In genomic region chr1:160774886-160775719, GRCh38 we compare ENCODE assay signal across 17 cellular contexts. TPM values are rescaled to one million over a fixed set of nuclear protein-coding genes. Genes with fewer than 3 reads are reported as not detected.
A peak's percentile ranks its signal among the peaks of the same experiment; 100 is the strongest.
DNase-seq lines count a peak whose midpoint lies in the region; ATAC-seq, FAIRE-seq and TF ChIP-seq lines count a peak whose summit lies in the region.
"Had no signal": no experiment of that assay in that cellular context is flagged by ENCODE, and none has a peak within 500 bp of the region (broad histone marks: within the 10 kb centered on the region; RNA-seq: fewer than 3 reads in every experiment).

No MANE protein-coding gene starts in this region.

- TF ChIP-seq POLR2A in thyroid gland (IDR thresholded peaks at IDR 0.05): no peak

- H3K4me3 ChIP-seq in OCI-LY3 (ENCODE audit: low read length): no peak overlapping the region
- H3K4me3 ChIP-seq in bronchial epithelial cell (ENCODE audit: low read depth, low read length): no peak overlapping the region
- H3K4me3 ChIP-seq in thyroid gland (replicated peaks in 1 of 3): no peak overlapping the region
- H3K4me3 ChIP-seq: MG63, SJCRH30 had no signal

- H3K27me3 Mint-ChIP-seq in activated naive CD4-positive, alpha-beta T cell treated with anti-CD3 and anti-CD28 coated beads, Interleukin-2, amount 50 U/mL, for 24 hours: no peaks in the 10 kb centered on the region
- H3K27me3 Mint-ChIP-seq: activated naive CD4-positive, alpha-beta T cell treated with anti-CD3 and anti-CD28 coated beads, Interleukin-2, amount 10 ng/mL, durations not matched to agents 7 days and 5 days had no signal

- H3K36me3 Mint-ChIP-seq in activated naive CD4-positive, alpha-beta T cell treated with anti-CD3 and anti-CD28 coated beads, Interleukin-2, amount 50 U/mL, for 24 hours: peaks cover 4% of the 10 kb centered on the region
- H3K36me3 Mint-ChIP-seq: activated naive CD4-positive, alpha-beta T cell treated with anti-CD3 and anti-CD28 coated beads, Interleukin-2, amount 10 ng/mL, durations not matched to agents 7 days and 5 days had no signal

- no peak overlapping the region for H2AFZ ChIP-seq in OCI-LY3 (ENCODE audit: low read depth, low read length)

- H3K27ac ChIP-seq in OCI-LY3 (ENCODE audit: low read length) (no peak overlapping the region), thyroid gland (no peak overlapping the region)
- H3K27ac ChIP-seq: SJCRH30 had no signal

- TF ChIP-seq CTCF in OCI-LY3 (IDR thresholded peaks at IDR 0.05; ENCODE audit: low read depth, low read length): no peak
- no peak for TF ChIP-seq CTCF in bronchial epithelial cell (IDR thresholded peaks at IDR 0.05; ENCODE audit: insufficient read depth, low read length, severe bottlenecking)
- no peak for TF ChIP-seq CTCF in thyroid gland (IDR thresholded peaks at IDR 0.05)

- peaks cover 59% of the 10 kb centered on the region for H3K4me1 Mint-ChIP-seq in activated naive CD4-positive, alpha-beta T cell treated with anti-CD3 and anti-CD28 coated beads, Interleukin-2, amount 50 U/mL, for 24 hours

- WGBS in thyroid gland, 2 donors: 7 to 29% methylated on average over 1 to 2 of the region's 2 CpGs

- peak overlapping the region; percentile 92 for H3K27ac Mint-ChIP-seq in activated naive CD4-positive, alpha-beta T cell treated with anti-CD3 and anti-CD28 coated beads, Interleukin-2, amount 50 U/mL, for 24 hours
- H3K27ac Mint-ChIP-seq: activated naive CD4-positive, alpha-beta T cell treated with anti-CD3 and anti-CD28 coated beads, Interleukin-2, amount 10 ng/mL, durations not matched to agents 7 days and 5 days had no signal

- no peak for ATAC-seq in HG02938 (IDR thresholded peaks at IDR 0.05; ENCODE audit: unreplicated experiment)

- peaks cover 7% of the 10 kb centered on the region for H3K9me3 Mint-ChIP-seq in activated naive CD4-positive, alpha-beta T cell treated with anti-CD3 and anti-CD28 coated beads, Interleukin-2, amount 50 U/mL, for 24 hours
- H3K9me3 Mint-ChIP-seq: activated naive CD4-positive, alpha-beta T cell treated with anti-CD3 and anti-CD28 coated beads, Interleukin-2, amount 10 ng/mL, durations not matched to agents 7 days and 5 days had no signal

- H3K79me2 ChIP-seq in OCI-LY3 (ENCODE audit: low read length): no peaks in the 10 kb centered on the region

- H3K9me3 ChIP-seq in OCI-LY3 (ENCODE audit: insufficient read depth, low read length): no peaks in the 10 kb centered on the region
- H3K9me3 ChIP-seq in thyroid gland: no peaks in the 10 kb centered on the region
- H3K9me3 ChIP-seq: MG63, SJCRH30 had no signal

- no peaks in the 10 kb centered on the region for H3K36me3 ChIP-seq in OCI-LY3 (replicated peaks; ENCODE audit: low read depth, low read length)
- no peaks in the 10 kb centered on the region for H3K36me3 ChIP-seq in bronchial epithelial cell (ENCODE audit: control insufficient read depth, insufficient read depth, low read length)
- no peaks in the 10 kb centered on the region for H3K36me3 ChIP-seq in thyroid gland
- H3K36me3 ChIP-seq: MG63, SJCRH30 had no signal

- intact Hi-C loops in thyroid gland (cut with DNase I): no loop called here

- H3K4me1 ChIP-seq in OCI-LY3 (ENCODE audit: low read length): peaks cover 64% of the 10 kb centered on the region
- peaks cover 0 to 4% of the 10 kb centered on the region in 2 donors for H3K4me1 ChIP-seq in thyroid gland
- H3K4me1 ChIP-seq: SJCRH30 had no signal

- H3K4me3 Mint-ChIP-seq in activated naive CD4-positive, alpha-beta T cell treated with anti-CD3 and anti-CD28 coated beads, Interleukin-2, amount 50 U/mL, for 24 hours: peak overlapping the region; percentile 12
- H3K4me3 Mint-ChIP-seq: activated naive CD4-positive, alpha-beta T cell treated with anti-CD3 and anti-CD28 coated beads, Interleukin-2, amount 10 ng/mL, durations not matched to agents 7 days and 5 days had no signal

- H3K9ac ChIP-seq in OCI-LY3 (ENCODE audit: low read length): no peak overlapping the region

- peak overlapping the region; percentile 76 for H3K4me2 ChIP-seq in OCI-LY3 (ENCODE audit: low read length)

- no peak for DNase-seq in activated naive CD4-positive, alpha-beta T cell (lab: John Stamatoyannopoulos, UW)
- DNase-seq in bronchial epithelial cell (ENCODE audit: low read depth): no peak
- peak; percentile 41 to 47 for DNase-seq in thyroid gland
- DNase-seq in retina: no peak
- DNase-seq: activated naive CD4-positive, alpha-beta T cell treated with anti-CD3 and anti-CD28 coated beads, Interleukin-2, amount 10 ng/mL, durations not matched to agents 7 days and 5 days; AML-193; MG63; NCI-H1930; SJCRH30 had no signal

- H3K27me3 ChIP-seq in OCI-LY3 (ENCODE audit: low read depth, low read length) (no peaks in the 10 kb centered on the region), bronchial epithelial cell (ENCODE audit: control insufficient read depth, insufficient read depth, low read length) (no peaks in the 10 kb centered on the region), thyroid gland (no peaks in the 10 kb centered on the region)
- H3K27me3 ChIP-seq: MG63, SJCRH30 had no signal

- peak; percentile 66 for FAIRE-seq in bronchial epithelial cell (lab: Jason Lieb, UNC)

- no peaks in the 10 kb centered on the region for H4K20me1 ChIP-seq in OCI-LY3 (ENCODE audit: insufficient read depth, low read length)

RNA-seq across cellular contexts. Expression of gene LY9, which starts 20.9 kb away (rescaled TPM):
- total RNA-seq in bronchial epithelial cell (under 0.01 TPM in 1 of 2 replicates, not detected in the other), thyroid gland (1 to 10 TPM in 1 of 4 donors, under 1 TPM in 3; 0.33 to 2.1 (median 0.63) TPM)
- total RNA-seq: dermis microvascular lymphatic vessel endothelial cell, glomerular endothelial cell, lung microvascular endothelial cell, NCI-H460, pulmonary artery endothelial cell, SJCRH30 had no signal

RNA-seq across cellular contexts. Expression of gene SLAMF7, which starts 36.1 kb away (rescaled TPM):
- total RNA-seq in bronchial epithelial cell (0.79 and 3.3 TPM in 2 replicates), thyroid gland (under 1 TPM; 0.22 to 0.93 (median 0.37) TPM)
- total RNA-seq: dermis microvascular lymphatic vessel endothelial cell, glomerular endothelial cell, lung microvascular endothelial cell, NCI-H460, pulmonary artery endothelial cell, SJCRH30 had no signal

Comparison
In these comparisons a context has a peak if more than half of its experiments do, and no peak if none do; other contexts are left out.
1. DNase-seq: peak in thyroid gland (2 of 2); none in activated naive CD4-positive, alpha-beta T cell (0 of 4), bronchial epithelial cell (single experiment) and retina (single experiment).